In the genomic region with DNA sequence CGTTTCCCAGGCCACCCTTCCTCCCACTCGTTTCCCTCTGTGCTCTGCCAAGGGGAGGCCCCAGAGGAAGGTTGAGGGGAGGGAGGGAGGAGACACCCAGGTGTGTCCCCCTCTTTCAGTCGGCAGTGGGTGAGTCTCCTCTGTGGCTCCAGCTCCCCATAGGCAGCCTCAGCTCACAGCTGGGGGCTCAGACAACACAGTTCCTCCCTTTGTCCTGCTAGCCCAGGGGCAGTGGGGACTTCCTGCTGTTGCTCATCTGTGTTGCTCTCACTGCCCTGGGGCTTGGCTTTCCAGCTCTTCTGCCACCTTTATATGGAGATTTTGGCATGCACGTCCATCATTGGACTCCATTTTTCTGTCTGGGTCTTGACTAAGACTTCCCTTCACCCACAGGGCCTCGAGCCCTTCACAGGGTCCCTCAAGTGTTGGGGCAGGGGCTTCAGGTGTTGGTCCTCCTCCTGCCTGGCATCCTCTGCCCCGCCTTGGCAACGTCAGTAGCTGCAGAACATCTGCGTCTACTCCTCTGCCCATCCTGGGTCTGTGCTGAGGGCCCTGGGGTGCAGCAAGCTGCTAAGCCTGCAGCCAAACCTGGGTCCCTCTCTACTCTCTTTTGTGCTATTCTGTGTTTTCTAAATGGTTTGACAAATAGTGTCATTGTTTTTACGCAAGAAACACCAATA, we compare ENCODE assay signal across 22 cellular contexts.
DNase-seq lines count a peak whose midpoint lies in the region; ATAC-seq and TF ChIP-seq lines count a peak whose summit lies in the region.
"Had no signal": no experiment of that assay in that cellular context is flagged by ENCODE, and none has a peak within 500 bp of the region (broad histone marks: within the 10 kb centered on the region; RNA-seq: fewer than 3 reads in every experiment).

No MANE protein-coding gene starts in this region.

- no peaks in the 10 kb centered on the region for H3K36me3 ChIP-seq in heart left ventricle

- intact Hi-C loops in cardiac septum (cut with DNase I) (no loop called here), heart left ventricle (cut with DNase I) (no loop called here)

- no peak overlapping the region for H3K27ac ChIP-seq in heart left ventricle
- no peak overlapping the region for H3K27ac ChIP-seq in foreskin keratinocyte
- H3K27ac ChIP-seq: dorsolateral prefrontal cortex, hepatocyte, skin epidermis had no signal

- no peaks in the 10 kb centered on the region for H3K9me3 ChIP-seq in heart left ventricle
- H3K9me3 ChIP-seq: mucosa of descending colon had no signal

- no peak for TF ChIP-seq CTCF in heart left ventricle (IDR thresholded peaks at IDR 0.05)
- TF ChIP-seq CTCF in foreskin keratinocyte (conservative IDR thresholded peaks at IDR 0.05): no peak

- no peak for TF ChIP-seq POLR2A in heart left ventricle (IDR thresholded peaks at IDR 0.05)

- peaks cover 0 to 8% (median 0%) of the 10 kb centered on the region in 9 donors for H3K27me3 ChIP-seq in heart left ventricle
- H3K27me3 ChIP-seq in foreskin keratinocyte: peaks cover 62% of the 10 kb centered on the region
- H3K27me3 ChIP-seq: dorsolateral prefrontal cortex had no signal

- no peak overlapping the region for H3K4me3 ChIP-seq in heart left ventricle
- H3K4me3 ChIP-seq: dorsolateral prefrontal cortex, hepatocyte, lung, mucosa of descending colon, skin epidermis had no signal

- H3K4me1 ChIP-seq in heart left ventricle (peaks cover 0 to 4% (median 0%) of the 10 kb centered on the region in 12 donors), foreskin keratinocyte (peaks cover 23% of the 10 kb centered on the region)

- ATAC-seq in heart left ventricle: no peak
- peak; percentile 45 for ATAC-seq in foreskin keratinocyte
- ATAC-seq: activated CD8-positive, alpha-beta T cell treated with anti-CD3 and anti-CD28 coated beads for 36 hours; activated T-helper 17 cell treated with anti-CD3 and anti-CD28 coated beads, Interleukin-2, amount 50 U/mL, for 72 hours; mucosa of descending colon; Right ventricle myocardium inferior had no signal

- peak; percentile 56 for DNase-seq in cardiac septum (ENCODE audit: low spot score)
- DNase-seq in heart left ventricle: no peak
- peak; percentile 97 for DNase-seq in NCI-H146 (lab: John Stamatoyannopoulos, UW)
- DNase-seq in foreskin keratinocyte: peak in 1 of 2 donors; percentile 13
- DNase-seq in 8988T: no peak
- no peak for DNase-seq in Ammon's horn (ENCODE audit: low spot score)
- no peak for DNase-seq in activated CD4-positive, alpha-beta T cell treated with anti-CD3 and anti-CD28 coated beads, Interleukin-2, amount 50 U/mL, for 4 hours
- DNase-seq: activated CD8-positive, alpha-beta memory T cell treated with anti-CD3 and anti-CD28 coated beads, Interleukin-2, amount 50 U/mL, for 48 hours; activated CD8-positive, alpha-beta T cell treated with anti-CD3 and anti-CD28 coated beads for 36 hours; CD8-positive, alpha-beta memory T cell; dorsolateral prefrontal cortex; HCEC 1CT; mucosa of descending colon; NCI-H1048; NCI-H1930; NCI-H524; stimulated activated naive CD4-positive, alpha-beta T cell treated with Interleukin-2 at 50 U/mL for 16 hours had no signal

- WGBS in heart left ventricle, 4 donors: 61 to 73% (median 64%) methylated on average over 9 of the region's 9 CpGs

Comparison
In these comparisons a context has a peak if more than half of its experiments do, and no peak if none do; other contexts are left out.
1. DNase-seq: peak in cardiac septum (single experiment) and NCI-H146 (single experiment); none in heart left ventricle (0 of 5), 8988T (single experiment), Ammon's horn (single experiment) and activated CD4-positive, alpha-beta T cell treated with anti-CD3 and anti-CD28 coated beads, Interleukin-2, amount 50 U/mL, for 4 hours (0 of 2).